7 cellular contexts compared by ENCODE assay signal in the genomic region with DNA sequence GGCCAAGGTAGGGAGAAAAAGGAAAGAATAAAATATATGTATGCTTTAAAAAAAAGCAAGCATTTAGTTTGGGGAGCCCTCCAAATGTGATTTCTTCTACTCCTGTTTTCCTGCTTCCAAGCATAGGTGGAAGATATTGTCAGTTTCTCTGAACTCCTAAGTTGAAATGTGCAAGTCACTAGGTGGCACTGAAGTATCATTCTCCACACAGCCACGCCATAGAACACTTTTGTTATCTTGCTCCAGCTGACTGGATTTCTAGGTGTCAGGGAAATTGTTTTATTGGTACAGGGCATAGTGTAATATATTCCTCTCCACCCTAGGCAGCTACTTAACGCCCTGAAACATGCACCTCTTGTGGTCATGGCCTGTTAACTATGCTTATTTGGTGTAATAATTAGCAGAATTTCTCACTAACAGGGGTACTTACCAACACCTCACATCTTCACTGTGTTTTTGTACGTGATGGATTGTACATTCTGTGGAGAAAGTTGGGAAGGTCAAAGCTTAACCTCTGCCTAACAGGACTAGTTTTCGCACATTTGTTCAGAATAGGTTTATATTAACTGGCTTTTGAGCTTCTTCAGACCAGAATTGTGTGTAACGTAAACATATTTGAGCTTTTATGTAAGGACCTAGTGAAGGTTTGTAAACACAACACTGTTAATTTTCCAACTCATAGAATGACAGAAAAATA.
DNase-seq lines count a peak whose midpoint lies in the region; ATAC-seq, FAIRE-seq and TF ChIP-seq lines count a peak whose summit lies in the region.

No MANE protein-coding gene starts in this region.

- WGBS in K562 (ENCODE audit: insufficient coverage, low coverage, missing lambda C conversion rate) = 26% methylated on average over 5 of the region's 5 CpGs
- WGBS in testis, 2 donors = 59 to 67% methylated on average over 5 of the region's 5 CpGs

- peak; percentile 31 for DNase-seq in ELF-1 (ENCODE audit: low read depth, low spot score)
- peak; percentile 63 for DNase-seq in NCI-H2227 (lab: John Stamatoyannopoulos, UW; ENCODE audit: unreplicated experiment)
- DNase-seq in K562 (ENCODE audit: extremely low read depth in 1 of 4, low spot score in 3 of 4) = peak; percentile 8 to 65 (median 28)
- peak; percentile 87 for DNase-seq in iris pigment epithelial cell (ENCODE audit: low read depth)
- peak; percentile 40 for DNase-seq in testis

- intact Hi-C loops in K562 (cut with micrococcal nuclease) = loop anchor here (2.0 to 10.0 kb wide), 2 partner anchors 120 to 502 kb away; no protein-coding TSS in a partner anchor
- intact Hi-C loops in testis (cut with DNase I; ENCODE audit: low total_unique reads) = no loop called here

- no TSS peak for BruUV-seq in K562 (replicated peaks; lab: Mats Ljungman, UMichigan)

- no peak overlapping the region for H3K4me2 ChIP-seq in K562 (ENCODE audit: insufficient read depth, low read length)

- no peaks in the 10 kb centered on the region for H3K9me3 ChIP-seq in K562 (replicated peaks; ENCODE audit: control insufficient read depth, insufficient read depth, low read depth, low read length)
- no peaks in the 10 kb centered on the region for H3K9me3 ChIP-seq in testis

- no peak overlapping the region for H2AFZ ChIP-seq in K562 (ENCODE audit: low read depth, low read length)

- TF ChIP-seq POLR2A in K562 (conservative IDR thresholded peaks at IDR 0.05) = no peak
- no peak for TF ChIP-seq POLR2A in testis (IDR thresholded peaks at IDR 0.05)

- ATAC-seq in HG02759 (IDR thresholded peaks at IDR 0.05; ENCODE audit: unreplicated experiment) = peak; percentile 59
- peak; percentile 81 for ATAC-seq in K562
- ATAC-seq in HG03571 (IDR thresholded peaks at IDR 0.05; ENCODE audit: unreplicated experiment) = no peak

- TF ChIP-seq RAD21 in K562 (CRISPR knock-in tag; conservative IDR thresholded peaks at IDR 0.05 in 1 of 2, IDR thresholded peaks at IDR 0.05 in 1 of 2) = peak; percentile 72 to 84

- no peak overlapping the region for H3K9ac ChIP-seq in K562 (ENCODE audit: insufficient read depth in 1 of 2, low read depth in 2 of 2, low read length in 2 of 2)

- H3K27me3 ChIP-seq in K562 (ENCODE audit: control insufficient read depth in 2 of 2, insufficient read depth in 2 of 2, low read length in 2 of 2) (no peaks in the 10 kb centered on the region; a peak in 1 of 5 replicates), testis (no peaks in the 10 kb centered on the region)

- in situ Hi-C loops in K562 (cut with MboI) = no loop called here

- H3K27ac ChIP-seq in K562 (ENCODE audit: extremely low read depth, low read depth, low read length) (no peak overlapping the region), testis (no peak overlapping the region)

- peak; percentile 48 to 76 (median 62) for TF ChIP-seq CTCF in K562 (IDR thresholded peaks at IDR 0.05 in 2 of 3, conservative IDR thresholded peaks at IDR 0.05 in 1 of 3; ENCODE audit: insufficient read depth in 2 of 3, low read depth in 1 of 3, low read length in 3 of 3)
- peak in 2 of 3 experiments; percentile 26 to 28 for TF ChIP-seq CTCF in testis (IDR thresholded peaks at IDR 0.05)

- no peak for TF ChIP-seq EP300 in K562 (IDR thresholded peaks at IDR 0.05; ENCODE audit: low read length)

- H3K79me2 ChIP-seq in K562 (ENCODE audit: control insufficient read depth, insufficient read depth, low read length) = no peaks in the 10 kb centered on the region

- H4K20me1 ChIP-seq in K562 (replicated peaks; ENCODE audit: control insufficient read depth, insufficient read depth, low read length) = peaks cover 18% of the 10 kb centered on the region

- peaks cover 0 to 4% of the 10 kb centered on the region in 2 experiments; a peak in 2 of 5 replicates for H3K4me1 ChIP-seq in K562 (replicated peaks in 1 of 2; ENCODE audit: control insufficient read depth in 2 of 2, insufficient read depth in 2 of 2, low read length in 2 of 2)
- H3K4me1 ChIP-seq in testis = peaks cover 11% of the 10 kb centered on the region

- POLR2A ChIA-PET in K562 (lab: Yijun Ruan, JAX) = interaction anchor here (1.1 to 1.5 kb wide), 3 partner anchors 9 to 21 kb away, joined by 3 to 4 read pairs (median 3); no protein-coding TSS in a partner anchor

- FAIRE-seq in K562 (lab: Jason Lieb, UNC) = peak; percentile 72

- H3K9me1 ChIP-seq in K562 (ENCODE audit: control insufficient read depth, insufficient read depth, low read length) = no peaks in the 10 kb centered on the region

- H3K4me3 ChIP-seq in K562 (no peak overlapping the region), testis (no peak overlapping the region)

- H3K36me3 ChIP-seq in K562 (ENCODE audit: control insufficient read depth, insufficient read depth, low read length) = no peaks in the 10 kb centered on the region
- no peaks in the 10 kb centered on the region for H3K36me3 ChIP-seq in testis (ENCODE audit: low read depth, missing control alignments)

- CTCF ChIA-PET in K562 (lab: Yijun Ruan, JAX; ENCODE audit: low intra/inter-chr PET ratio) = interaction anchor here (0.5 kb wide), 1 partner anchor 113 kb away, joined by 3 read pairs; no protein-coding TSS in a partner anchor

TF ChIP-seq in K562, 482 proteins besides CTCF, POLR2A, EP300 and RAD21 (continues in another document):
- TF ChIP-seq, protein P1, sequence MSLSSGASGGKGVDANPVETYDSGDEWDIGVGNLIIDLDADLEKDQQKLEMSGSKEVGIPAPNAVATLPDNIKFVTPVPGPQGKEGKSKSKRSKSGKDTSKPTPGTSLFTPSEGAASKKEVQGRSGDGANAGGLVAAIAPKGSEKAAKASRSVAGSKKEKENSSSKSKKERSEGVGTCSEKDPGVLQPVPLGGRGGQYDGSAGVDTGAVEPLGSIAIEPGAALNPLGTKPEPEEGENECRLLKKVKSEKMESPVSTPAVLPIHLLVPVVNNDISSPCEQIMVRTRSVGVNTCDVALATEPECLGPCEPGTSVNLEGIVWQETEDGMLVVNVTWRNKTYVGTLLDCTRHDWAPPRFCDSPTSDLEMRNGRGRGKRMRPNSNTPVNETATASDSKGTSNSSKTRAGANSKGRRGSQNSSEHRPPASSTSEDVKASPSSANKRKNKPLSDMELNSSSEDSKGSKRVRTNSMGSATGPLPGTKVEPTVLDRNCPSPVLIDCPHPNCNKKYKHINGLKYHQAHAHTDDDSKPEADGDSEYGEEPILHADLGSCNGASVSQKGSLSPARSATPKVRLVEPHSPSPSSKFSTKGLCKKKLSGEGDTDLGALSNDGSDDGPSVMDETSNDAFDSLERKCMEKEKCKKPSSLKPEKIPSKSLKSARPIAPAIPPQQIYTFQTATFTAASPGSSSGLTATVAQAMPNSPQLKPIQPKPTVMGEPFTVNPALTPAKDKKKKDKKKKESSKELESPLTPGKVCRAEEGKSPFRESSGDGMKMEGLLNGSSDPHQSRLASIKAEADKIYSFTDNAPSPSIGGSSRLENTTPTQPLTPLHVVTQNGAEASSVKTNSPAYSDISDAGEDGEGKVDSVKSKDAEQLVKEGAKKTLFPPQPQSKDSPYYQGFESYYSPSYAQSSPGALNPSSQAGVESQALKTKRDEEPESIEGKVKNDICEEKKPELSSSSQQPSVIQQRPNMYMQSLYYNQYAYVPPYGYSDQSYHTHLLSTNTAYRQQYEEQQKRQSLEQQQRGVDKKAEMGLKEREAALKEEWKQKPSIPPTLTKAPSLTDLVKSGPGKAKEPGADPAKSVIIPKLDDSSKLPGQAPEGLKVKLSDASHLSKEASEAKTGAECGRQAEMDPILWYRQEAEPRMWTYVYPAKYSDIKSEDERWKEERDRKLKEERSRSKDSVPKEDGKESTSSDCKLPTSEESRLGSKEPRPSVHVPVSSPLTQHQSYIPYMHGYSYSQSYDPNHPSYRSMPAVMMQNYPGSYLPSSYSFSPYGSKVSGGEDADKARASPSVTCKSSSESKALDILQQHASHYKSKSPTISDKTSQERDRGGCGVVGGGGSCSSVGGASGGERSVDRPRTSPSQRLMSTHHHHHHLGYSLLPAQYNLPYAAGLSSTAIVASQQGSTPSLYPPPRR (CRISPR knock-in tag; IDR thresholded peaks at IDR 0.05; ENCODE audit: borderline replicate concordance) = no peak
- no peak for TF ChIP-seq PHF8 (IDR thresholded peaks at IDR 0.05; ENCODE audit: borderline replicate concordance, low read length)
- TF ChIP-seq JUND (IDR thresholded peaks at IDR 0.05; ENCODE audit: borderline replicate concordance, low read depth, low read length) = 0 out of 2 replicates have a peak, but pooled peaks have one; percentile 8
- TF ChIP-seq JUND (tag; IDR thresholded peaks at IDR 0.05; ENCODE audit: borderline replicate concordance, low read depth, low read length) = no peak
- TF ChIP-seq NCOA4 (IDR thresholded peaks at IDR 0.05; ENCODE audit: partially characterized antibody) = no peak
- TF ChIP-seq SMAD1 (IDR thresholded peaks at IDR 0.05; ENCODE audit: low read depth, low read length, partially characterized antibody) = no peak
- TF ChIP-seq, protein P2, sequence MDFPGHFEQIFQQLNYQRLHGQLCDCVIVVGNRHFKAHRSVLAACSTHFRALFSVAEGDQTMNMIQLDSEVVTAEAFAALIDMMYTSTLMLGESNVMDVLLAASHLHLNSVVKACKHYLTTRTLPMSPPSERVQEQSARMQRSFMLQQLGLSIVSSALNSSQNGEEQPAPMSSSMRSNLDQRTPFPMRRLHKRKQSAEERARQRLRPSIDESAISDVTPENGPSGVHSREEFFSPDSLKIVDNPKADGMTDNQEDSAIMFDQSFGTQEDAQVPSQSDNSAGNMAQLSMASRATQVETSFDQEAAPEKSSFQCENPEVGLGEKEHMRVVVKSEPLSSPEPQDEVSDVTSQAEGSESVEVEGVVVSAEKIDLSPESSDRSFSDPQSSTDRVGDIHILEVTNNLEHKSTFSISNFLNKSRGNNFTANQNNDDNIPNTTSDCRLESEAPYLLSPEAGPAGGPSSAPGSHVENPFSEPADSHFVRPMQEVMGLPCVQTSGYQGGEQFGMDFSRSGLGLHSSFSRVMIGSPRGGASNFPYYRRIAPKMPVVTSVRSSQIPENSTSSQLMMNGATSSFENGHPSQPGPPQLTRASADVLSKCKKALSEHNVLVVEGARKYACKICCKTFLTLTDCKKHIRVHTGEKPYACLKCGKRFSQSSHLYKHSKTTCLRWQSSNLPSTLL (IDR thresholded peaks at IDR 0.05) = no peak
- no peak for TF ChIP-seq ZNF77 (CRISPR knock-in tag; IDR thresholded peaks at IDR 0.05)

Comparison
In these comparisons a context has a peak if more than half of its experiments do, and no peak if none do; other contexts are left out.
1. DNase-seq: peak in every context shown above with its lines; median percentile 87 in iris pigment epithelial cell; 63 in NCI-H2227; 40 in testis; 31 in ELF-1; 28 in K562.